Comparison of ENCODE assay signal across 1 cellular context in the genomic region with DNA sequence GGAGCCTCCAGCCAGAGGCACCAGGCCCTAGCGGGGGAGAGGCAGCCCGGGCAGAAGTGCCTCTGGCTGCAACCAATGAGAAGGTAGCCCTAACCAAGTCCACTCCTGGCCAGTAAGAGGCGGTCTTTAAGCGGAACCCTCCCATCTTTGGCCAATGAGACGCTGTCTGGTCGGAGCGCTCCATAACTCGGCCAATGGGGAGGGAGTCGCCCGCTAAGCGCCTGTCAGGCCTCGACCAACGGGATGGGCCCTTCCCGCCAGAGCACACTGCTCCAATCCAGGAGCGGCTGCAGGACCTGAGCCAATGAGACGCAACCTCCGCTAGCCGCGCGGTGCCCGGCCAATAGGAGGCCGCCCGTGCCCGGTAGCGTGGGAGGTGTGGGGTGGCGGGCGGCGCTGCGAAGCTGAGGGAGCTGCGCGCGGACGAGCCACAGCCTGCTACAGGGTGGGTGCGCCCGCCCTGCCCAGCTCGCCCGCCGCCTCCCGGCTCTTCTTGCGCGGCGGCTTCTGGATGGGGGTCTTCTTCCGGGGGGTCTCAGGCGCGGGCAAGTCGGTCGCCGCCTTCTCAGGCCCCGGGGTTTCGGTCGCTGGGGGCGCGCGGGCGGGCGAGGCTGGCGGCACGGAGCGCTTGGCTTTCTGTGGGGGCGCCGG.
TF ChIP-seq lines count a peak whose summit lies in the region.

No MANE protein-coding gene starts in this region.

TF ChIP-seq in H1, 55 proteins besides CTCF, POLR2A, EP300 and RAD21 (continued from another document):
- TF ChIP-seq, protein P1, sequence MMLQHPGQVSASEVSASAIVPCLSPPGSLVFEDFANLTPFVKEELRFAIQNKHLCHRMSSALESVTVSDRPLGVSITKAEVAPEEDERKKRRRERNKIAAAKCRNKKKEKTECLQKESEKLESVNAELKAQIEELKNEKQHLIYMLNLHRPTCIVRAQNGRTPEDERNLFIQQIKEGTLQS (IDR thresholded peaks at IDR 0.05; ENCODE audit: insufficient read depth, low read depth, low read length): no peak
- no peak for TF ChIP-seq RNF2 (IDR thresholded peaks at IDR 0.05; ENCODE audit: borderline replicate concordance, low read depth, low read length, missing control alignments, poor library complexity, severe bottlenecking)
- no peak for TF ChIP-seq FOSL1 (IDR thresholded peaks at IDR 0.05; ENCODE audit: insufficient read depth, low read depth, low read length)
- no peak for TF ChIP-seq JUND (IDR thresholded peaks at IDR 0.05; ENCODE audit: low read length)
- TF ChIP-seq GTF2F1 (IDR thresholded peaks at IDR 0.05; ENCODE audit: borderline replicate concordance, low read depth, low read length): no peak
- TF ChIP-seq, protein P2, sequence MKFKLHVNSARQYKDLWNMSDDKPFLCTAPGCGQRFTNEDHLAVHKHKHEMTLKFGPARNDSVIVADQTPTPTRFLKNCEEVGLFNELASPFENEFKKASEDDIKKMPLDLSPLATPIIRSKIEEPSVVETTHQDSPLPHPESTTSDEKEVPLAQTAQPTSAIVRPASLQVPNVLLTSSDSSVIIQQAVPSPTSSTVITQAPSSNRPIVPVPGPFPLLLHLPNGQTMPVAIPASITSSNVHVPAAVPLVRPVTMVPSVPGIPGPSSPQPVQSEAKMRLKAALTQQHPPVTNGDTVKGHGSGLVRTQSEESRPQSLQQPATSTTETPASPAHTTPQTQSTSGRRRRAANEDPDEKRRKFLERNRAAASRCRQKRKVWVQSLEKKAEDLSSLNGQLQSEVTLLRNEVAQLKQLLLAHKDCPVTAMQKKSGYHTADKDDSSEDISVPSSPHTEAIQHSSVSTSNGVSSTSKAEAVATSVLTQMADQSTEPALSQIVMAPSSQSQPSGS (IDR thresholded peaks at IDR 0.05; ENCODE audit: low read length): no peak
- no peak for TF ChIP-seq SUZ12 (IDR thresholded peaks at IDR 0.05; ENCODE audit: low read length)
- no peak for TF ChIP-seq BACH1 (IDR thresholded peaks at IDR 0.05; ENCODE audit: low read length)
- TF ChIP-seq CEBPB (IDR thresholded peaks at IDR 0.05; ENCODE audit: low read depth, low read length): no peak
- peak; percentile 65 for TF ChIP-seq CHD2 (IDR thresholded peaks at IDR 0.05; ENCODE audit: low read length)
- TF ChIP-seq RBBP5 (IDR thresholded peaks at IDR 0.05; ENCODE audit: borderline replicate concordance, low read depth, low read length): no peak
- TF ChIP-seq EZH2 (IDR thresholded peaks at IDR 0.05; ENCODE audit: low read depth, low read length, severe bottlenecking): no peak
- TF ChIP-seq, protein P3, sequence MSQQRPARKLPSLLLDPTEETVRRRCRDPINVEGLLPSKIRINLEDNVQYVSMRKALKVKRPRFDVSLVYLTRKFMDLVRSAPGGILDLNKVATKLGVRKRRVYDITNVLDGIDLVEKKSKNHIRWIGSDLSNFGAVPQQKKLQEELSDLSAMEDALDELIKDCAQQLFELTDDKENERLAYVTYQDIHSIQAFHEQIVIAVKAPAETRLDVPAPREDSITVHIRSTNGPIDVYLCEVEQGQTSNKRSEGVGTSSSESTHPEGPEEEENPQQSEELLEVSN (IDR thresholded peaks at IDR 0.05): peak; percentile 89
- no peak for TF ChIP-seq ASH2L (IDR thresholded peaks at IDR 0.05; ENCODE audit: low read length)
- no peak for TF ChIP-seq YY1 (IDR thresholded peaks at IDR 0.05; ENCODE audit: low read depth, low read length)
- TF ChIP-seq, protein P4, sequence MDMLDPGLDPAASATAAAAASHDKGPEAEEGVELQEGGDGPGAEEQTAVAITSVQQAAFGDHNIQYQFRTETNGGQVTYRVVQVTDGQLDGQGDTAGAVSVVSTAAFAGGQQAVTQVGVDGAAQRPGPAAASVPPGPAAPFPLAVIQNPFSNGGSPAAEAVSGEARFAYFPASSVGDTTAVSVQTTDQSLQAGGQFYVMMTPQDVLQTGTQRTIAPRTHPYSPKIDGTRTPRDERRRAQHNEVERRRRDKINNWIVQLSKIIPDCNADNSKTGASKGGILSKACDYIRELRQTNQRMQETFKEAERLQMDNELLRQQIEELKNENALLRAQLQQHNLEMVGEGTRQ (IDR thresholded peaks at IDR 0.05; ENCODE audit: low read length): no peak
- TF ChIP-seq EGR1 (IDR thresholded peaks at IDR 0.05; ENCODE audit: borderline replicate concordance, low read depth, low read length): no peak
- no peak for TF ChIP-seq SIX5 (IDR thresholded peaks at IDR 0.05; ENCODE audit: low read depth, low read length)
- TF ChIP-seq POU5F1 (IDR thresholded peaks at IDR 0.05; ENCODE audit: low read depth, low read length): no peak
- no peak for TF ChIP-seq TCF12 (IDR thresholded peaks at IDR 0.05; ENCODE audit: low read depth, low read length)
- no peak for TF ChIP-seq RFX5 (IDR thresholded peaks at IDR 0.05; ENCODE audit: borderline replicate concordance, low read depth, low read length)
- TF ChIP-seq GABPA (IDR thresholded peaks at IDR 0.05; ENCODE audit: borderline replicate concordance, insufficient read depth, low read length): no peak
- peak; percentile 86 for TF ChIP-seq SP1 (IDR thresholded peaks at IDR 0.05; ENCODE audit: low read depth, low read length)
- TF ChIP-seq SIRT6 (IDR thresholded peaks at IDR 0.05; ENCODE audit: low read length): no peak
- TF ChIP-seq BCL11A (IDR thresholded peaks at IDR 0.05; ENCODE audit: low read depth in 2 of 2, low read length in 2 of 2): no peak
- no peak for TF ChIP-seq CBX8 (IDR thresholded peaks at IDR 0.05; ENCODE audit: borderline replicate concordance, low read depth, low read length)
- TF ChIP-seq SP2 (IDR thresholded peaks at IDR 0.05; ENCODE audit: low read length): peak; percentile 19; the same call in 1 of the 2 replicates
- no peak for TF ChIP-seq HDAC2 (IDR thresholded peaks at IDR 0.05; ENCODE audit: borderline replicate concordance in 1 of 2, low read depth in 2 of 2, low read length in 2 of 2)
TF ChIP-seq in H1: peak in this region for 5.
